ENCODE assay signal across 19 cellular contexts in genomic region chr9:128155736-128156500, GRCh38. TPM values are rescaled to one million over a fixed set of nuclear protein-coding genes. Genes with fewer than 3 reads are reported as not detected.
"Had no signal": no experiment of that assay in that cellular context is flagged by ENCODE, and none has a peak within 500 bp of the region (broad histone marks: within the 10 kb centered on the region; RNA-seq: fewer than 3 reads in every experiment).

No MANE protein-coding gene starts in this region.

- H3K27ac Mint-ChIP-seq: activated CD4-positive, alpha-beta memory T cell treated with anti-CD3 and anti-CD28 coated beads, Interleukin-2, amount 10 ng/mL, durations not matched to agents 7 days and 5 days; activated naive CD8-positive, alpha-beta T cell treated with anti-CD3 and anti-CD28 coated beads, Interleukin-2, amount 10 ng/mL, durations not matched to agents 7 days and 5 days had no signal

- H3K4me3 Mint-ChIP-seq: activated CD4-positive, alpha-beta memory T cell treated with anti-CD3 and anti-CD28 coated beads, Interleukin-2, amount 10 ng/mL, durations not matched to agents 7 days and 5 days; activated naive CD8-positive, alpha-beta T cell treated with anti-CD3 and anti-CD28 coated beads, Interleukin-2, amount 10 ng/mL, durations not matched to agents 7 days and 5 days; activated T-cell treated with anti-CD3 and anti-CD28 coated beads, Interleukin-2, amount 50 U/mL, for 4 hours had no signal

- ATAC-seq: activated T-cell treated with anti-CD3 and anti-CD28 coated beads, Interleukin-2, amount 50 U/mL, for 4 hours; heart left ventricle; left colon had no signal

- H3K9me3 Mint-ChIP-seq: activated CD4-positive, alpha-beta memory T cell treated with anti-CD3 and anti-CD28 coated beads, Interleukin-2, amount 10 ng/mL, durations not matched to agents 7 days and 5 days; activated naive CD8-positive, alpha-beta T cell treated with anti-CD3 and anti-CD28 coated beads, Interleukin-2, amount 10 ng/mL, durations not matched to agents 7 days and 5 days; activated T-cell treated with anti-CD3 and anti-CD28 coated beads, Interleukin-2, amount 50 U/mL, for 4 hours had no signal

- H3K4me3 ChIP-seq: heart left ventricle, SK-N-MC, tibial artery had no signal

- H3K27me3 Mint-ChIP-seq: activated CD4-positive, alpha-beta memory T cell treated with anti-CD3 and anti-CD28 coated beads, Interleukin-2, amount 10 ng/mL, durations not matched to agents 7 days and 5 days; activated naive CD8-positive, alpha-beta T cell treated with anti-CD3 and anti-CD28 coated beads, Interleukin-2, amount 10 ng/mL, durations not matched to agents 7 days and 5 days had no signal

- DNase-seq: activated CD4-positive, alpha-beta memory T cell treated with anti-CD3 and anti-CD28 coated beads, Interleukin-2, amount 10 ng/mL, durations not matched to agents 7 days and 5 days; activated naive CD4-positive, alpha-beta T cell; activated naive CD8-positive, alpha-beta T cell treated with anti-CD3 and anti-CD28 coated beads, Interleukin-2, amount 10 ng/mL, durations not matched to agents 7 days and 5 days; activated T-cell treated with anti-CD3 and anti-CD28 coated beads, Interleukin-2, amount 50 U/mL, for 4 hours; mammary epithelial cell; stimulated activated CD4-positive, alpha-beta T cell treated with anti-CD3 and anti-CD28 coated beads, Interleukin-15, amount 100 ng/mL, for 24 hours; stimulated activated CD4-positive, alpha-beta T cell treated with anti-CD3 and anti-CD28 coated beads, Interleukin-4, amount 100 ng/mL, for 1 hour; stimulated activated naive CD4-positive, alpha-beta T cell; T-helper 1 cell had no signal

- H3K36me3 Mint-ChIP-seq: activated naive CD8-positive, alpha-beta T cell treated with anti-CD3 and anti-CD28 coated beads, Interleukin-2, amount 10 ng/mL, durations not matched to agents 7 days and 5 days had no signal

- H3K27me3 ChIP-seq: heart left ventricle, tibial artery had no signal

- H3K36me3 ChIP-seq: heart left ventricle, tibial artery had no signal

- H3K9me3 ChIP-seq: heart left ventricle, tibial artery had no signal

- H3K4me1 ChIP-seq: parathyroid adenoma had no signal

- H3K27ac ChIP-seq: epithelial cell of prostate, heart left ventricle, parathyroid adenoma, SK-N-MC, tibial artery, VCaP had no signal

RNA-seq across cellular contexts. Expression of gene LCN2, which starts 6.7 kb away (rescaled TPM):
- total RNA-seq: activated CD4-positive, alpha-beta memory T cell treated with anti-CD3 and anti-CD28 coated beads, Interleukin-2, amount 10 ng/mL, durations not matched to agents 7 days and 5 days; activated naive CD8-positive, alpha-beta T cell treated with anti-CD3 and anti-CD28 coated beads, Interleukin-2, amount 10 ng/mL, durations not matched to agents 7 days and 5 days; activated T-cell treated with anti-CD3 and anti-CD28 coated beads, Interleukin-2, amount 50 U/mL, for 4 hours; cerebellum; dermis microvascular lymphatic vessel endothelial cell; frontal cortex had no signal
